Comparison of ENCODE assay signal across 26 cellular contexts in the genomic region with DNA sequence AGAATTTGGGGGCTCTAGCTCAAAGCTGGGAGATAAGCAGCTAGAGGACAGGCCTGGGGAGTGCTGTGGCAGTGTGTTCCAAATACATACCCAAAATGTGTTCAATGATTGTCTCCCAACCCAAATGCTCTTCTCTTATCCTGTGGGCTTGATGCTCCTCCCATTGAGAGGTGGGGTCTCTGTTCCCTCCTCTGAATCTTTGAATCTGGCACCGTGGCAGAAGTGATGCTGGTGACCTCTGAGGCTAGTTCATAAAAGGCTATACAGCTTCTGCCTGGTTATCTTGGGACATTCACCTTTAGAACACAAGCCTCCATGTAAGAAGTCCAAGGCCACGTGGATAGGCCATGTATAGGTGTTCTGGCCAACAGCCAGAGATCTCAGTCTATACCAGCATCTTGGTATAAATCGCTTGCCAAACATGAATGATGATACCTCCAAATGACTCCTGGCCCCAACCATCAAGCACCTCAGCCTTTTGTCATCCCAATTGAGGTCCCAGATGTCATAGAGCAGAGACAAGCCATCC. TPM values are rescaled to one million over a fixed set of nuclear protein-coding genes. Genes with fewer than 3 reads are reported as not detected.
"Had no signal": no experiment of that assay in that cellular context is flagged by ENCODE, and none has a peak within 500 bp of the region (broad histone marks: within the 10 kb centered on the region; RNA-seq: fewer than 3 reads in every experiment).

No MANE protein-coding gene starts in this region.

- FAIRE-seq: colon, keratinocyte had no signal

- H3K4me1 ChIP-seq: gastrocnemius medialis, psoas muscle, tibial artery, upper lobe of left lung, uterus had no signal

- H3K4me3 Mint-ChIP-seq: naive thymus-derived CD4-positive, alpha-beta T cell; nephron had no signal

- H3K27me3 Mint-ChIP-seq: naive thymus-derived CD4-positive, alpha-beta T cell had no signal

- H3K27me3 ChIP-seq: dorsolateral prefrontal cortex, gastrocnemius medialis, stomach, tibial artery, upper lobe of left lung, uterus had no signal

- H3K4me3 ChIP-seq: dorsolateral prefrontal cortex, gastrocnemius medialis, psoas muscle, skin epidermis, stomach, tibial artery, upper lobe of left lung, uterus had no signal

- H3K36me3 ChIP-seq: uterus had no signal

- H3K27ac Mint-ChIP-seq: nephron had no signal

- H3K27ac ChIP-seq: dorsolateral prefrontal cortex, epithelial cell of prostate, gastrocnemius medialis, psoas muscle, skin epidermis, stomach, tibial artery, upper lobe of left lung, uterus had no signal

- DNase-seq: cerebellar nuclear complex; effector CD4-positive, alpha-beta T cell; foreskin fibroblast; gastrocnemius medialis; mesenchymal stem cell; midbrain; naive thymus-derived CD4-positive, alpha-beta T cell; nucleus accumbens; psoas muscle; right cardiac atrium; stimulated activated CD4-positive, alpha-beta T cell treated with anti-CD3 and anti-CD28 coated beads, Interleukin-12 subunit alpha, Interleukin-12 subunit beta, amount 100 ng/mL, for 4 hours; stimulated activated CD4-positive, alpha-beta T cell treated with anti-CD3 and anti-CD28 coated beads, Interleukin-1b, Interleukin-23, amount 100 ng/mL, for 48 hours; stimulated activated CD4-positive, alpha-beta T cell treated with anti-CD3 and anti-CD28 coated beads, Interleukin-4, amount 100 ng/mL, for 1 hour; stimulated activated CD8-positive, alpha-beta memory T cell treated with anti-CD3 and anti-CD28 coated beads, Interleukin-4, amount 100 ng/mL, for 48 hours; stimulated activated naive CD4-positive, alpha-beta T cell; stomach; tibial artery; upper lobe of left lung; uterus had no signal

- H3K9me3 Mint-ChIP-seq: naive thymus-derived CD4-positive, alpha-beta T cell; nephron had no signal

- H3K9me3 ChIP-seq: gastrocnemius medialis, psoas muscle, stomach, tibial artery, upper lobe of left lung, uterus had no signal

- H3K4me1 Mint-ChIP-seq: nephron had no signal

- ATAC-seq: esophagus mucosa; gastrocnemius medialis; naive thymus-derived CD4-positive, alpha-beta T cell; psoas muscle; right cardiac atrium had no signal

RNA-seq across cellular contexts. Expression of a gene that starts 15.9 kb away (rescaled TPM):
- polyA plus RNA-seq: naive thymus-derived CD4-positive, alpha-beta T cell had no signal
